In genomic region chr11:16262645-16262955, GRCh38 we compare ENCODE assay signal across 20 cellular contexts.
"Had no signal": no experiment of that assay in that cellular context is flagged by ENCODE, and none has a peak within 500 bp of the region (broad histone marks: within the 10 kb centered on the region; RNA-seq: fewer than 3 reads in every experiment).

No MANE protein-coding gene starts in this region.

- ATAC-seq: activated CD8-positive, alpha-beta T cell treated with anti-CD3 and anti-CD28 coated beads for 36 hours; activated T-cell treated with anti-CD3 and anti-CD28 coated beads, Interleukin-2, amount 50 U/mL, for 4 hours; effector memory CD8-positive, alpha-beta T cell; heart left ventricle; upper lobe of right lung had no signal

- H3K27ac ChIP-seq: epithelial cell of prostate, heart left ventricle, ovary, stomach, testis, upper lobe of right lung had no signal

- H3K4me1 ChIP-seq: stomach, testis, upper lobe of right lung had no signal

- DNase-seq: activated B cell treated with CpG ODN at 0.5 μM for 24 hours; activated CD4-positive, alpha-beta T cell treated with anti-CD3 and anti-CD28 coated beads for 48 hours; activated CD8-positive, alpha-beta T cell treated with anti-CD3 and anti-CD28 coated beads for 36 hours; activated effector memory CD4-positive, alpha-beta T cell treated with Interleukin-2 at 50 U/mL for 16 hours; activated naive CD4-positive, alpha-beta T cell treated with anti-CD3 and anti-CD28 coated beads, Interleukin-2, amount 50 U/mL, for 16 hours; activated T-cell treated with anti-CD3 and anti-CD28 coated beads, Interleukin-2, amount 50 U/mL, for 4 hours; dermis blood vessel endothelial cell; effector memory CD8-positive, alpha-beta T cell; heart left ventricle; naive B cell; ovary; stimulated activated CD4-positive, alpha-beta T cell treated with anti-CD3 and anti-CD28 coated beads, Interleukin-1b, Interleukin-23, amount 100 ng/mL, for 48 hours; stomach; testis; upper lobe of right lung had no signal

- H3K27me3 ChIP-seq: heart left ventricle, ovary, stomach, testis, upper lobe of right lung had no signal

- FAIRE-seq: astrocyte, bronchial epithelial cell, frontal cortex, islet of Langerhans had no signal

- H3K36me3 ChIP-seq: heart left ventricle, ovary, stomach, upper lobe of right lung had no signal

- H3K9me3 ChIP-seq: ovary, stomach, testis had no signal

- H3K4me3 ChIP-seq: heart left ventricle, ovary, stomach, testis, upper lobe of right lung had no signal
